ENCODE assay signal across 8 cellular contexts in genomic region chr10:69123747-69124557, GRCh38.
DNase-seq lines count a peak whose midpoint lies in the region; ATAC-seq lines count a peak whose summit lies in the region.

Gene VPS26A (plus strand): TSS chr10:69124178. CDS start chr10:69124278, 100 bp downstream.

- H3K4me3 ChIP-seq in BLaER1, result peak within 1 kb of the TSS; percentile 99

- no peaks in the 10 kb centered on the region for H3K9me3 ChIP-seq in BLaER1

- H3K27ac ChIP-seq in BLaER1 (peak within 1 kb of the TSS; percentile 94), cingulate gyrus (ENCODE audit: low read depth, low read length) (peak within 1 kb of the TSS; percentile 88)

- H3K4me1 ChIP-seq in BLaER1, result peaks cover 31% of the 10 kb centered on the region

- peaks cover 48% of the 10 kb centered on the region for H4K20me1 ChIP-seq in BLaER1

- peak within 1 kb of the TSS; percentile 96 for H3K9ac ChIP-seq in BLaER1

- ATAC-seq in HG03460 (IDR thresholded peaks at IDR 0.05; ENCODE audit: unreplicated experiment), result peak; percentile 90

- DNase-seq in GM19240 (ENCODE audit: insufficient read length, low spot score) (peak; percentile 84), NCI-H524 treated with DMSO at 0.1 percent for 48 hours (lab: John Stamatoyannopoulos, UW) (peak; percentile 19), kidney tubule cell (ENCODE audit: low spot score) (peak; percentile 99)
- peak; percentile 99 for DNase-seq in activated CD4-positive, alpha-beta T cell treated with anti-CD3 and anti-CD28 coated beads for 4 hours
- peak; percentile 97 to 99 (median 98) for DNase-seq in stimulated activated CD4-positive, alpha-beta T cell treated with anti-CD3 and anti-CD28 coated beads, Interleukin-1b, Interleukin-23, amount 100 ng/mL, for 24 hours (ENCODE audit: low read depth in 4 of 4, low spot score in 1 of 4)

- H3K36me3 ChIP-seq in BLaER1, result no peaks in the 10 kb centered on the region

- peak within 1 kb of the TSS; percentile 88 for H3K4me2 ChIP-seq in BLaER1

- no peaks in the 10 kb centered on the region for H3K27me3 ChIP-seq in BLaER1

Comparison
In these comparisons a context has a peak if more than half of its experiments do, and no peak if none do; other contexts are left out.
1. Peak in every context shown above with its lines: DNase-seq, ATAC-seq, H3K4me3 ChIP-seq and H3K27ac ChIP-seq.
2. DNase-seq: peak in every context shown above with its lines; median percentile 99 in activated CD4-positive, alpha-beta T cell treated with anti-CD3 and anti-CD28 coated beads for 4 hours; 99 in kidney tubule cell; 98 in stimulated activated CD4-positive, alpha-beta T cell treated with anti-CD3 and anti-CD28 coated beads, Interleukin-1b, Interleukin-23, amount 100 ng/mL, for 24 hours; 84 in GM19240; 19 in NCI-H524 treated with DMSO at 0.1 percent for 48 hours.